ENCODE assay signal across 1 cellular context in genomic region chr7:149459540-149460433, GRCh38.
TF ChIP-seq lines count a peak whose summit lies in the region.

No MANE protein-coding gene starts in this region.

TF ChIP-seq in K562, 482 proteins besides CTCF, POLR2A, EP300 and RAD21 (continued from another document):
- TF ChIP-seq GMEB1 (CRISPR knock-in tag; IDR thresholded peaks at IDR 0.05), result 0 out of 2 replicates have a peak, but pooled peaks have one; percentile 15
- no peak for TF ChIP-seq MEIS2 (IDR thresholded peaks at IDR 0.05; ENCODE audit: partially characterized antibody)
- no peak for TF ChIP-seq ZBTB12 (CRISPR knock-in tag; IDR thresholded peaks at IDR 0.05)
- no peak for TF ChIP-seq ZNF253 (CRISPR knock-in tag; conservative IDR thresholded peaks at IDR 0.05)
- TF ChIP-seq KDM2B (CRISPR knock-in tag; IDR thresholded peaks at IDR 0.05), result 0 out of 2 replicates have a peak, but pooled peaks have one; percentile 13
- TF ChIP-seq E2F6 (IDR thresholded peaks at IDR 0.05; ENCODE audit: borderline replicate concordance in 1 of 2, extremely low read depth in 1 of 2, insufficient read depth in 1 of 2, insufficient read length in 1 of 2, low read depth in 1 of 2, low read length in 1 of 2, poor library complexity in 1 of 2, severe bottlenecking in 1 of 2), result peak; percentile 24 to 83
- TF ChIP-seq ELF4 (CRISPR knock-in tag; IDR thresholded peaks at IDR 0.05), result no peak
- no peak for TF ChIP-seq ELF1 (tag; IDR thresholded peaks at IDR 0.05)
- TF ChIP-seq NR1H2 (CRISPR knock-in tag; IDR thresholded peaks at IDR 0.05), result no peak
- no peak for TF ChIP-seq GABPB1 (CRISPR knock-in tag; IDR thresholded peaks at IDR 0.05)
- TF ChIP-seq ERF (CRISPR knock-in tag; IDR thresholded peaks at IDR 0.05), result 0 out of 2 replicates have a peak, but pooled peaks have one; percentile 12
- no peak for TF ChIP-seq NEUROD1 (IDR thresholded peaks at IDR 0.05; ENCODE audit: borderline replicate concordance, low read depth, low read length, partially characterized antibody)
- TF ChIP-seq COPS2 (conservative IDR thresholded peaks at IDR 0.05), result no peak
- peak; percentile 73; the same call in 1 of the 2 replicates for TF ChIP-seq HMGXB4 (CRISPR knock-in tag; IDR thresholded peaks at IDR 0.05)
- no peak for TF ChIP-seq ZNF79 (CRISPR knock-in tag; IDR thresholded peaks at IDR 0.05; ENCODE audit: low read depth)
- no peak for TF ChIP-seq ETV1 (tag; conservative IDR thresholded peaks at IDR 0.05; ENCODE audit: low read depth)
- no peak for TF ChIP-seq U2AF2 (optimal IDR thresholded peaks at IDR 0.05; ENCODE audit: low read depth, low read length)
- no peak for TF ChIP-seq ZNF134 (CRISPR knock-in tag; conservative IDR thresholded peaks at IDR 0.05)
- TF ChIP-seq BRCA1 (IDR thresholded peaks at IDR 0.05), result no peak
- 0 out of 2 replicates have a peak, but pooled peaks have one; percentile 40 for TF ChIP-seq BRCA1 (CRISPR knock-in tag; IDR thresholded peaks at IDR 0.05)
- no peak for TF ChIP-seq E2F8 (IDR thresholded peaks at IDR 0.05; ENCODE audit: low read depth, partially characterized antibody)
TF ChIP-seq in K562: peak in this region for 46.
